1 cellular context compared by ENCODE assay signal in the genomic region with DNA sequence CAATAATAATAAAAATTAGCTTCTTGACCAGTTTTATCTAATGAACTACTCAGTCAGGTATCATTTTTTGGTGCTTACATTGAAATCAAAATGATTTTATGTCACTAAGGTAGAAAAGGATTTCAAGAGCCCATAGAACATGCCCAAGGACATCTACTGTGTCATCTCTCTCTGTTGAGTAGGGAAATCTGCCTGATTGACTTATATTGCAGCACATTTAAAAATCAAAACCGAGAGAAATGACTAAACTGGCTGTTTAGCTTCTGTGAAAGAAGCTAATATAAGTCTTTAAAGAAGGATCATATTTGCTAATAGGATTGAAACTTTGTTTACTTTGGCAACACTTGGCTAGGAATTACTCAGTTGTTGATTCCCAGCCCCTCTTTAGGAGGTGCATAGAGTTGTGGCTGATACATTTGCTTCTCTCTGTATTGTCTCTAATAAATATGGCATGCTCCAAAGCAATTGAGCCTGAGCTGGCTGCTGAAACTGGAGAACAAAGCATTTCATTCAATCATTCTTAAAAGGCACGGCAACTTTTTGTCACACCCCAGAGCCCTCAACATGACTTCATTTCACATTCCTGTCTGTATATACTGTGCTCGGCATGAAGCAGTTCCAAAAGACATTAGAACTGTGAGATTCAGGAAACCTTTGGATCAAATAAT.
TF ChIP-seq lines count a peak whose summit lies in the region.

No MANE protein-coding gene starts in this region.

TF ChIP-seq in GM23338, 12 proteins besides CTCF, POLR2A, EP300 and RAD21 (continued from another document):
- TF ChIP-seq ZNF462 (CRISPR knock-in tag; IDR thresholded peaks at IDR 0.05) = no peak
